Comparison of ENCODE assay signal across 17 cellular contexts in the genomic region with DNA sequence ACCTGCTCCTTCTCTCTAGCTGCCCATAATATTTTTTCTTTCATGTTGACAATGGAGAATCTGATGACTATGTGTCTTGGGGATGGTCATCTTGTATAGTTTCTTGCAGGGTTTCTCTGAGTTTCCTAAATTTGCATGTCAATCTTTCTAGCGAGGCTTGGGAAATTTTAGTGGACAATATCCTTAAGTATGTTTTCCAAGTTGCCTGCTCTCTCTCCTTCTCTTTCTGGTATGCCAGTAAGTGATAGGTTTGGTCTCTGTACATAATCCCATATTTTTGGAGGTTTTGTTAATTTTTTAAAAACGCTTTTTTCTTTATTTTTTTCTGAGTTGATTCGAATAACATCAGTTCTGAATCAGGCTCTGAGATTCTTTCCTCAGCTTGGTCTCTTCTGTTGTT.
"Had no signal": no experiment of that assay in that cellular context is flagged by ENCODE, and none has a peak within 500 bp of the region (broad histone marks: within the 10 kb centered on the region; RNA-seq: fewer than 3 reads in every experiment).

No MANE protein-coding gene starts in this region.

- DNase-seq: dorsolateral prefrontal cortex; effector CD4-positive, alpha-beta T cell; effector memory CD4-positive, alpha-beta T cell; foreskin keratinocyte; heart left ventricle; hypothalamus; left cardiac atrium; left lung; left ventricle myocardium superior; lower lobe of right lung; mesenchymal stem cell; mucosa of descending colon; naive B cell had no signal

- H3K79me2 ChIP-seq: hepatocyte had no signal

- H2AFZ ChIP-seq: hepatocyte had no signal

- H3K27me3 ChIP-seq: dorsolateral prefrontal cortex, esophagus muscularis mucosa, foreskin keratinocyte, gastroesophageal sphincter, hepatocyte, left lung had no signal

- H3K4me1 ChIP-seq: esophagus muscularis mucosa, gastroesophageal sphincter, heart left ventricle, left lung, lower lobe of right lung had no signal

- H3K27ac ChIP-seq: coronary artery, dorsolateral prefrontal cortex, esophagus muscularis mucosa, gastroesophageal sphincter, heart left ventricle, hepatocyte, left lung, lower lobe of right lung had no signal

- H3K36me3 ChIP-seq: esophagus muscularis mucosa, gastroesophageal sphincter, heart left ventricle, left lung, lower lobe of right lung had no signal

- H3K4me2 ChIP-seq: hepatocyte had no signal

- H3K9me3 ChIP-seq: esophagus muscularis mucosa, gastroesophageal sphincter, mucosa of descending colon had no signal

- H3K4me3 ChIP-seq: coronary artery, dorsolateral prefrontal cortex, esophagus muscularis mucosa, gastroesophageal sphincter, heart left ventricle, hepatocyte, left lung, lower lobe of right lung, mucosa of descending colon had no signal

- ATAC-seq: gastroesophageal sphincter, heart left ventricle, left cardiac atrium, left lung, left ventricle myocardium superior, lower lobe of right lung, mucosa of descending colon had no signal
